ENCODE assay signal across 11 cellular contexts in genomic region chr11:78168539-78169477, GRCh38. TPM values are rescaled to one million over a fixed set of nuclear protein-coding genes. Genes with fewer than 3 reads are reported as not detected.
DNase-seq lines count a peak whose midpoint lies in the region; ATAC-seq, FAIRE-seq and TF ChIP-seq lines count a peak whose summit lies in the region.
"Had no signal": no experiment of that assay in that cellular context is flagged by ENCODE, and none has a peak within 500 bp of the region (broad histone marks: within the 10 kb centered on the region; RNA-seq: fewer than 3 reads in every experiment).

No MANE protein-coding gene starts in this region.

- intact Hi-C loops in K562 (cut with micrococcal nuclease), result no loop called here
- intact Hi-C loops in right cardiac atrium (cut with DNase I), result no loop called here
- intact Hi-C loops in psoas muscle (cut with DNase I), result no loop called here

- H3K27me3 Mint-ChIP-seq in activated CD4-positive, alpha-beta memory T cell treated with anti-CD3 and anti-CD28 coated beads, Interleukin-2, amount 10 ng/mL, durations not matched to agents 7 days and 5 days, result no peaks in the 10 kb centered on the region
- H3K27me3 Mint-ChIP-seq: activated CD4-positive, alpha-beta T cell treated with anti-CD3 and anti-CD28 coated beads, Interleukin-2, amount 10 ng/mL, durations not matched to agents 24 days and 14 days; effector memory CD8-positive, alpha-beta T cell; stimulated activated naive B cell treated with anti-CD40 and anti-IgM and Interleukin-4, amounts not matched to agents 10 μg/mL and 1 μg/mL and 100 μg/mL, for 72 hours had no signal

- H3K36me3 ChIP-seq in BJ (ENCODE audit: control insufficient read depth, insufficient read depth, low read length) (peaks cover 6% of the 10 kb centered on the region), K562 (ENCODE audit: control insufficient read depth, insufficient read depth, low read length) (no peaks in the 10 kb centered on the region), psoas muscle (ENCODE audit: insufficient read depth in 1 of 2, low read depth in 1 of 2) (peaks cover 0 to 21% of the 10 kb centered on the region in 2 donors), SJCRH30 (no peaks in the 10 kb centered on the region)

- in situ Hi-C loops in K562 (cut with MboI), result no loop called here

- H3K4me2 ChIP-seq in K562 (ENCODE audit: insufficient read depth, low read length), result peak overlapping the region; percentile 62

- H3K36me3 Mint-ChIP-seq in activated CD4-positive, alpha-beta memory T cell treated with anti-CD3 and anti-CD28 coated beads, Interleukin-2, amount 10 ng/mL, durations not matched to agents 7 days and 5 days (ENCODE audit: low read depth), result peaks cover 8% of the 10 kb centered on the region

- no peaks in the 10 kb centered on the region for H4K20me1 ChIP-seq in K562 (replicated peaks; ENCODE audit: control insufficient read depth, insufficient read depth, low read length)

- H3K4me1 Mint-ChIP-seq in activated CD4-positive, alpha-beta memory T cell treated with anti-CD3 and anti-CD28 coated beads, Interleukin-2, amount 10 ng/mL, durations not matched to agents 7 days and 5 days, result no peaks in the 10 kb centered on the region
- H3K4me1 Mint-ChIP-seq: activated CD4-positive, alpha-beta T cell treated with anti-CD3 and anti-CD28 coated beads, Interleukin-2, amount 10 ng/mL, durations not matched to agents 24 days and 14 days; stimulated activated naive B cell treated with anti-CD40 and anti-IgM and Interleukin-4, amounts not matched to agents 10 μg/mL and 1 μg/mL and 100 μg/mL, for 72 hours had no signal

- peak overlapping the region; percentile 95 for H2AFZ ChIP-seq in K562 (ENCODE audit: low read depth, low read length)

- TF ChIP-seq EP300 in K562 (IDR thresholded peaks at IDR 0.05; ENCODE audit: low read length), result no peak

- CTCF ChIA-PET in BJ (lab: Yijun Ruan, JAX), result interaction anchor here (1.4 kb wide), 1 partner anchor 25 kb away, joined by 3 read pairs; no protein-coding TSS in a partner anchor
- CTCF ChIA-PET in K562 (lab: Yijun Ruan, JAX; ENCODE audit: low intra/inter-chr PET ratio), result no interaction called here
- CTCF ChIA-PET in activated CD4-positive, alpha-beta memory T cell treated with anti-CD3 and anti-CD28 coated beads, Interleukin-2, amount 10 ng/mL, durations not matched to agents 7 days and 5 days (lab: Charles Lee), result no interaction called here

- FAIRE-seq in K562 (lab: Jason Lieb, UNC), result peak; percentile 32

- no peaks in the 10 kb centered on the region for H3K9me3 Mint-ChIP-seq in activated CD4-positive, alpha-beta memory T cell treated with anti-CD3 and anti-CD28 coated beads, Interleukin-2, amount 10 ng/mL, durations not matched to agents 7 days and 5 days
- H3K9me3 Mint-ChIP-seq: activated CD4-positive, alpha-beta T cell treated with anti-CD3 and anti-CD28 coated beads, Interleukin-2, amount 10 ng/mL, durations not matched to agents 24 days and 14 days; effector memory CD8-positive, alpha-beta T cell; stimulated activated naive B cell treated with anti-CD40 and anti-IgM and Interleukin-4, amounts not matched to agents 10 μg/mL and 1 μg/mL and 100 μg/mL, for 72 hours had no signal

- peak overlapping the region; percentile 10 to 80; a peak in 3 of 4 replicates for H3K9ac ChIP-seq in K562 (ENCODE audit: insufficient read depth in 1 of 2, low read depth in 2 of 2, low read length in 2 of 2)

- H3K27me3 ChIP-seq in BJ (ENCODE audit: control insufficient read depth, insufficient read depth, low read length), result no peaks in the 10 kb centered on the region
- no peaks in the 10 kb centered on the region for H3K27me3 ChIP-seq in K562 (ENCODE audit: control insufficient read depth in 2 of 2, insufficient read depth in 2 of 2, low read length in 2 of 2)
- H3K27me3 ChIP-seq in right cardiac atrium (ENCODE audit: control insufficient read depth, insufficient read depth), result no peaks in the 10 kb centered on the region
- H3K27me3 ChIP-seq in psoas muscle (ENCODE audit: insufficient read depth in 3 of 3, low read length in 2 of 3), result no peaks in the 10 kb centered on the region
- H3K27me3 ChIP-seq in SJCRH30, result no peaks in the 10 kb centered on the region

- WGBS in K562 (ENCODE audit: insufficient coverage, low coverage, missing lambda C conversion rate), result 43% methylated on average over 16 of the region's 17 CpGs
- WGBS in right cardiac atrium, result 21% methylated on average over 17 of the region's 17 CpGs
- 33 to 43% (median 39%) methylated on average over 17 of the region's 17 CpGs for WGBS in psoas muscle, 3 donors

- peak; percentile 4 for DNase-seq in BJ (ENCODE audit: low read depth)
- peak in 2 of 4 experiments; percentile 19 to 29 for DNase-seq in K562 (ENCODE audit: extremely low read depth in 1 of 4, low spot score in 3 of 4)
- peak; percentile 94 to 97 (median 97) for DNase-seq in right cardiac atrium
- DNase-seq in psoas muscle, result peak; percentile 87 to 92
- DNase-seq in activated CD4-positive, alpha-beta memory T cell treated with anti-CD3 and anti-CD28 coated beads, Interleukin-2, amount 10 ng/mL, durations not matched to agents 7 days and 5 days, result no peak
- DNase-seq in SJCRH30, result no peak
- DNase-seq in SIG-M5 treated with dmso at 0.1 percent for 504 hours (lab: John Stamatoyannopoulos, UW; ENCODE audit: unreplicated experiment), result no peak
- no peak for DNase-seq in H4 (ENCODE audit: low spot score)
- DNase-seq: activated CD4-positive, alpha-beta T cell treated with anti-CD3 and anti-CD28 coated beads, Interleukin-2, amount 10 ng/mL, durations not matched to agents 24 days and 14 days; effector memory CD8-positive, alpha-beta T cell; stimulated activated naive B cell treated with anti-CD40 and anti-IgM and Interleukin-4, amounts not matched to agents 10 μg/mL and 1 μg/mL and 100 μg/mL, for 72 hours had no signal

- H3K9me1 ChIP-seq in K562 (ENCODE audit: control insufficient read depth, insufficient read depth, low read length), result no peaks in the 10 kb centered on the region

- H3K79me2 ChIP-seq in K562 (ENCODE audit: control insufficient read depth, insufficient read depth, low read length), result no peaks in the 10 kb centered on the region

- TF ChIP-seq RAD21 in K562 (CRISPR knock-in tag; conservative IDR thresholded peaks at IDR 0.05 in 1 of 2, IDR thresholded peaks at IDR 0.05 in 1 of 2), result no peak

- no peak overlapping the region for H3K27ac Mint-ChIP-seq in activated CD4-positive, alpha-beta memory T cell treated with anti-CD3 and anti-CD28 coated beads, Interleukin-2, amount 10 ng/mL, durations not matched to agents 7 days and 5 days
- H3K27ac Mint-ChIP-seq: activated CD4-positive, alpha-beta T cell treated with anti-CD3 and anti-CD28 coated beads, Interleukin-2, amount 10 ng/mL, durations not matched to agents 24 days and 14 days; effector memory CD8-positive, alpha-beta T cell; stimulated activated naive B cell treated with anti-CD40 and anti-IgM and Interleukin-4, amounts not matched to agents 10 μg/mL and 1 μg/mL and 100 μg/mL, for 72 hours had no signal

- H3K4me3 ChIP-seq in BJ (ENCODE audit: low read depth, low read length), result no peak overlapping the region
- no peak overlapping the region for H3K4me3 ChIP-seq in K562
- no peak overlapping the region for H3K4me3 ChIP-seq in right cardiac atrium (ENCODE audit: low read length)
- H3K4me3 ChIP-seq in psoas muscle, result no peak overlapping the region
- no peak overlapping the region for H3K4me3 ChIP-seq in SJCRH30

- H3K27ac ChIP-seq in K562 (ENCODE audit: extremely low read depth, low read depth, low read length) (0 out of 3 replicates have a peak overlapping the region, but pooled peaks have one; percentile 20), right cardiac atrium (ENCODE audit: low read length) (peak overlapping the region; percentile 84), psoas muscle (peak overlapping the region; percentile 68), SJCRH30 (no peak overlapping the region)

- POLR2A ChIA-PET in BJ (lab: Charles Lee) (no interaction called here), K562 (lab: Yijun Ruan, JAX) (interaction anchor here (0.7 to 2.8 kb wide), 4 partner anchors 9 to 247 kb away, joined by 3 to 8 read pairs (median 3); no protein-coding TSS in a partner anchor)
- POLR2A ChIA-PET in activated CD4-positive, alpha-beta memory T cell treated with anti-CD3 and anti-CD28 coated beads, Interleukin-2, amount 10 ng/mL, durations not matched to agents 7 days and 5 days (lab: Charles Lee), result interaction anchor here (0.6 kb wide), 1 partner anchor 19 kb away, joined by 3 read pairs; no protein-coding TSS in a partner anchor

- peak; percentile 54 for ATAC-seq in K562
- peak; percentile 95 to 96 for ATAC-seq in right cardiac atrium
- ATAC-seq in psoas muscle, result peak; percentile 47 to 89 (median 74)
- ATAC-seq: effector memory CD8-positive, alpha-beta T cell; stimulated activated naive B cell treated with anti-CD40 and anti-IgM and Interleukin-4, amounts not matched to agents 10 μg/mL and 1 μg/mL and 100 μg/mL, for 72 hours had no signal

- no peak for TF ChIP-seq POLR2A in K562 (conservative IDR thresholded peaks at IDR 0.05)

- H3K9me3 ChIP-seq in K562 (replicated peaks; ENCODE audit: control insufficient read depth, insufficient read depth, low read depth, low read length) (no peaks in the 10 kb centered on the region), right cardiac atrium (ENCODE audit: control insufficient read depth, low read length) (no peaks in the 10 kb centered on the region), psoas muscle (no peaks in the 10 kb centered on the region), SJCRH30 (replicated peaks) (no peaks in the 10 kb centered on the region)

- peaks cover 9 to 22% of the 10 kb centered on the region in 2 experiments; a peak in 4 of 5 replicates for H3K4me1 ChIP-seq in K562 (replicated peaks in 1 of 2; ENCODE audit: control insufficient read depth in 2 of 2, insufficient read depth in 2 of 2, low read length in 2 of 2)
- peaks cover 16% of the 10 kb centered on the region for H3K4me1 ChIP-seq in right cardiac atrium (ENCODE audit: control insufficient read depth, insufficient read depth, low read length)
- H3K4me1 ChIP-seq in psoas muscle, result no peaks in the 10 kb centered on the region
- no peaks in the 10 kb centered on the region for H3K4me1 ChIP-seq in SJCRH30

- BruUV-seq in K562 (replicated peaks; lab: Mats Ljungman, UMichigan), result no TSS peak

- no peak for TF ChIP-seq CTCF in BJ (IDR thresholded peaks at IDR 0.05; ENCODE audit: insufficient read depth, low read depth, low read length)
- no peak for TF ChIP-seq CTCF in K562 (IDR thresholded peaks at IDR 0.05 in 2 of 3, conservative IDR thresholded peaks at IDR 0.05 in 1 of 3; ENCODE audit: insufficient read depth in 2 of 3, low read depth in 1 of 3, low read length in 3 of 3)
- no peak for TF ChIP-seq CTCF in psoas muscle (IDR thresholded peaks at IDR 0.05)

- no peak overlapping the region for H3K4me3 Mint-ChIP-seq in activated CD4-positive, alpha-beta memory T cell treated with anti-CD3 and anti-CD28 coated beads, Interleukin-2, amount 10 ng/mL, durations not matched to agents 7 days and 5 days
- H3K4me3 Mint-ChIP-seq: activated CD4-positive, alpha-beta T cell treated with anti-CD3 and anti-CD28 coated beads, Interleukin-2, amount 10 ng/mL, durations not matched to agents 24 days and 14 days; effector memory CD8-positive, alpha-beta T cell; stimulated activated naive B cell treated with anti-CD40 and anti-IgM and Interleukin-4, amounts not matched to agents 10 μg/mL and 1 μg/mL and 100 μg/mL, for 72 hours had no signal

RNA-seq across cellular contexts. Expression of gene KCTD21, which starts 19.6 kb away (rescaled TPM):
- polyA plus RNA-seq in BJ (2011; rRNA removed) (11.8 and 16.3 TPM in 2 replicates), K562 (2011; rRNA removed) (4.2 and 5.4 TPM in 2 replicates), K562 (2014; fragmentation: Illumina TruSeq; extraction: Trizol) (3.3 and 4.3 TPM in 2 replicates), K562 (2014; fragmentation: Nextera tagmentation; extraction: Ambion mirVana) (under 1 TPM; 0.34 to 0.80 TPM), K562 (2014; rRNA removed) (1.7 and 1.8 TPM in 2 replicates), right cardiac atrium (4.6 TPM), psoas muscle (10 to 100 TPM in 1 of 3 donors, 1 to 10 TPM in 2; 4.8 to 10.3 (median 5.0) TPM)
- polyA minus RNA-seq in BJ (2011; rRNA and poly(A)+ RNA removed), result 29.5 and 40.1 TPM in 2 replicates
- total RNA-seq in K562 (2011; cell fraction: chromatin; rRNA removed; ENCODE audit: low replicate concordance), result 3.6 and 6.5 TPM in 2 replicates
- total RNA-seq in K562 (2011; cell fraction: nucleolus; rRNA removed), result 3.0 and 4.7 TPM in 2 replicates
- 4.0 and 7.8 TPM in 2 replicates for total RNA-seq in K562 (2011; cell fraction: nucleoplasm; rRNA removed)
- total RNA-seq in K562 (2014; rRNA removed) (1.5 and 2.1 TPM in 2 replicates), K562 (2014; rRNA removed; fragmentation: Illumina TruSeq; extraction: Trizol) (1.7 and 1.9 TPM in 2 replicates), K562 (2015; rRNA removed; fragmentation: Illumina TruSeq; extraction: Trizol) (2.0 and 2.4 TPM in 2 replicates), K562 (2021) (2.2 and 2.4 TPM in 2 replicates), right cardiac atrium (10 to 100 TPM in 2 of 4 donors, 1 to 10 TPM in 2; 8.4 to 10.7 (median 10.2) TPM), psoas muscle (1 to 10 TPM; 4.7 to 7.0 (median 5.8) TPM)
- 5.2 and 5.6 TPM in 2 replicates for polyA plus RNA-seq in K562 (2011; cell fraction: cytosol; rRNA removed)
- 1.3 and 2.4 TPM in 2 replicates for polyA plus RNA-seq in K562 (2011; cell fraction: nucleus; rRNA removed)
- polyA plus RNA-seq in K562 (2012), result 4.1 and 5.4 TPM in 2 replicates
- polyA minus RNA-seq in K562 (2011; rRNA and poly(A)+ RNA removed), result 4.0 and 5.1 TPM in 2 replicates
- polyA minus RNA-seq in K562 (2011; cell fraction: cytosol; rRNA and poly(A)+ RNA removed), result 2.1 and 3.5 TPM in 2 replicates
- polyA minus RNA-seq in K562 (2011; cell fraction: nucleus; rRNA and poly(A)+ RNA removed), result 1.5 and 2.0 TPM in 2 replicates
- 1 to 10 TPM; 7.5 to 9.3 TPM for total RNA-seq in activated CD4-positive, alpha-beta memory T cell treated with anti-CD3 and anti-CD28 coated beads, Interleukin-2, amount 10 ng/mL, durations not matched to agents 7 days and 5 days
- total RNA-seq in SJCRH30 (2014; rRNA removed; shearing (Covaris generic)), result 2.2 TPM in 2 replicates
- total RNA-seq in H4 (2014; rRNA removed; shearing (Covaris generic)), result 2.5 and 4.9 TPM in 2 replicates

RNA-seq across cellular contexts. Expression of gene USP35, which starts 19.9 kb away (rescaled TPM):
- polyA plus RNA-seq in BJ (2011; rRNA removed) (4.2 and 6.3 TPM in 2 replicates), K562 (2011; rRNA removed) (3.9 and 4.4 TPM in 2 replicates), K562 (2014; fragmentation: Illumina TruSeq; extraction: Trizol) (3.0 and 3.6 TPM in 2 replicates), K562 (2014; fragmentation: Nextera tagmentation; extraction: Ambion mirVana) (under 1 TPM; 0.01 to 0.07 TPM), K562 (2014; rRNA removed) (3.6 and 4.0 TPM in 2 replicates), right cardiac atrium (7.5 TPM), psoas muscle (1 to 10 TPM; 1.3 to 7.1 (median 2.2) TPM)
- 6.9 and 7.7 TPM in 2 replicates for polyA minus RNA-seq in BJ (2011; rRNA and poly(A)+ RNA removed)
- total RNA-seq in K562 (2011; cell fraction: chromatin; rRNA removed; ENCODE audit: low replicate concordance), result 11.2 and 24.7 TPM in 2 replicates
- 14.8 and 15.9 TPM in 2 replicates for total RNA-seq in K562 (2011; cell fraction: nucleolus; rRNA removed)
- total RNA-seq in K562 (2011; cell fraction: nucleoplasm; rRNA removed), result 11.8 and 13.5 TPM in 2 replicates
- total RNA-seq in K562 (2014; rRNA removed) (3.3 and 4.8 TPM in 2 replicates), K562 (2014; rRNA removed; fragmentation: Illumina TruSeq; extraction: Trizol) (1.6 and 2.1 TPM in 2 replicates), K562 (2015; rRNA removed; fragmentation: Illumina TruSeq; extraction: Trizol) (2.4 and 3.3 TPM in 2 replicates), K562 (2021) (3.8 and 4.1 TPM in 2 replicates), right cardiac atrium (10 to 100 TPM; 10.5 to 16.6 (median 12.1) TPM), psoas muscle (1 to 10 TPM; 2.0 to 4.4 (median 3.5) TPM)
- polyA plus RNA-seq in K562 (2011; cell fraction: cytosol; rRNA removed), result 3.2 and 3.9 TPM in 2 replicates
- polyA plus RNA-seq in K562 (2011; cell fraction: nucleus; rRNA removed), result 23.4 and 38.4 TPM in 2 replicates
- 3.9 and 6.0 TPM in 2 replicates for polyA plus RNA-seq in K562 (2012)
- 1.7 and 1.8 TPM in 2 replicates for polyA minus RNA-seq in K562 (2011; rRNA and poly(A)+ RNA removed)
- 1.1 and 3.0 TPM in 2 replicates for polyA minus RNA-seq in K562 (2011; cell fraction: cytosol; rRNA and poly(A)+ RNA removed)
- polyA minus RNA-seq in K562 (2011; cell fraction: nucleus; rRNA and poly(A)+ RNA removed), result 6.1 and 7.2 TPM in 2 replicates
- total RNA-seq in activated CD4-positive, alpha-beta memory T cell treated with anti-CD3 and anti-CD28 coated beads, Interleukin-2, amount 10 ng/mL, durations not matched to agents 7 days and 5 days, result 10 to 100 TPM; 10.8 to 12.1 TPM
- total RNA-seq in SJCRH30 (2014; rRNA removed; shearing (Covaris generic)), result 3.0 and 5.1 TPM in 2 replicates
- total RNA-seq in H4 (2014; rRNA removed; shearing (Covaris generic)), result 1.5 and 1.7 TPM in 2 replicates

RNA-seq across cellular contexts. Expression of gene ALG8, which starts 29.4 kb away (rescaled TPM):
- 33.9 and 69.3 TPM in 2 replicates for polyA plus RNA-seq in BJ (2011; rRNA removed)
- 23.4 and 29.0 TPM in 2 replicates for polyA minus RNA-seq in BJ (2011; rRNA and poly(A)+ RNA removed)
- total RNA-seq in K562 (2011; cell fraction: chromatin; rRNA removed; ENCODE audit: low replicate concordance), result 165 and 287 TPM in 2 replicates
- total RNA-seq in K562 (2011; cell fraction: nucleolus; rRNA removed), result 180 and 196 TPM in 2 replicates
- total RNA-seq in K562 (2011; cell fraction: nucleoplasm; rRNA removed), result 233 and 248 TPM in 2 replicates
- 59.3 and 59.6 TPM in 2 replicates for total RNA-seq in K562 (2014; rRNA removed)
- total RNA-seq in K562 (2014; rRNA removed; fragmentation: Illumina TruSeq; extraction: Trizol), result 112 and 120 TPM in 2 replicates
- total RNA-seq in K562 (2015; rRNA removed; fragmentation: Illumina TruSeq; extraction: Trizol), result 92.9 and 97.8 TPM in 2 replicates
- 76.8 and 83.7 TPM in 2 replicates for total RNA-seq in K562 (2021)
- polyA plus RNA-seq in K562 (2011; rRNA removed), result 119 and 159 TPM in 2 replicates
- 61.4 and 110 TPM in 2 replicates for polyA plus RNA-seq in K562 (2011; cell fraction: cytosol; rRNA removed)
- 70.2 and 80.7 TPM in 2 replicates for polyA plus RNA-seq in K562 (2011; cell fraction: nucleus; rRNA removed)
- 63.2 and 74.2 TPM in 2 replicates for polyA plus RNA-seq in K562 (2012)
- polyA plus RNA-seq in K562 (2014; fragmentation: Illumina TruSeq; extraction: Trizol), result 105 and 106 TPM in 2 replicates
- 100 to 1,000 TPM; 176 to 189 TPM for polyA plus RNA-seq in K562 (2014; fragmentation: Nextera tagmentation; extraction: Ambion mirVana)
- polyA plus RNA-seq in K562 (2014; rRNA removed), result 68.8 and 91.8 TPM in 2 replicates
- polyA minus RNA-seq in K562 (2011; rRNA and poly(A)+ RNA removed), result 157 and 185 TPM in 2 replicates
- 34.0 and 66.0 TPM in 2 replicates for polyA minus RNA-seq in K562 (2011; cell fraction: cytosol; rRNA and poly(A)+ RNA removed)
- polyA minus RNA-seq in K562 (2011; cell fraction: nucleus; rRNA and poly(A)+ RNA removed), result 44.8 and 66.9 TPM in 2 replicates
- 10 to 100 TPM; 13.2 to 26.0 (median 20.0) TPM for total RNA-seq in right cardiac atrium
- polyA plus RNA-seq in right cardiac atrium, result 27.2 TPM
- 10 to 100 TPM in 2 of 4 donors, 1 to 10 TPM in 2; 9.1 to 15.7 (median 12.2) TPM for total RNA-seq in psoas muscle
- polyA plus RNA-seq in psoas muscle, result 10 to 100 TPM; 10.3 to 14.9 (median 11.4) TPM
- total RNA-seq in activated CD4-positive, alpha-beta memory T cell treated with anti-CD3 and anti-CD28 coated beads, Interleukin-2, amount 10 ng/mL, durations not matched to agents 7 days and 5 days, result 10 to 100 TPM; 40.2 to 48.1 TPM
- 63.0 and 63.6 TPM in 2 replicates for total RNA-seq in SJCRH30 (2014; rRNA removed; shearing (Covaris generic))
- total RNA-seq in H4 (2014; rRNA removed; shearing (Covaris generic)), result 106 and 116 TPM in 2 replicates

Comparison
In these comparisons a context has a peak if more than half of its experiments do, and no peak if none do; other contexts are left out.
1. DNase-seq: peak in BJ (single experiment), right cardiac atrium (3 of 3) and psoas muscle (2 of 2); none in activated CD4-positive, alpha-beta memory T cell treated with anti-CD3 and anti-CD28 coated beads, Interleukin-2, amount 10 ng/mL, durations not matched to agents 7 days and 5 days (single experiment), SJCRH30 (0 of 2), SIG-M5 treated with dmso at 0.1 percent for 504 hours (single experiment) and H4 (single experiment).
2. Peak in every context shown above with its lines, with median percentiles within 50 percentile points of each other: ATAC-seq.